In genomic region chr2:21822505-21822904, GRCh38 we compare ENCODE assay signal across 16 cellular contexts.
A peak's percentile ranks its signal among the peaks of the same experiment; 100 is the strongest.
DNase-seq lines count a peak whose midpoint lies in the region; ATAC-seq, FAIRE-seq and TF ChIP-seq lines count a peak whose summit lies in the region.
"Had no signal": no experiment of that assay in that cellular context is flagged by ENCODE, and none has a peak within 500 bp of the region (broad histone marks: within the 10 kb centered on the region; RNA-seq: fewer than 3 reads in every experiment).

No MANE protein-coding gene starts in this region.

- H3K4me3 ChIP-seq in BLaER1 treated with 17β-estradiol and CSF1 and Interleukin-3, amounts not matched to agents 10 nM and 100 nM: no peak overlapping the region
- no peak overlapping the region for H3K4me3 ChIP-seq in IMR-90 (ENCODE audit: insufficient read depth, low read depth, low read length)
- H3K4me3 ChIP-seq in H1 (ENCODE audit: extremely low read depth in 1 of 4, insufficient read depth in 2 of 4, low read depth in 3 of 4, low read length in 4 of 4): no peak overlapping the region
- H3K4me3 ChIP-seq: GM12878 had no signal

- H3K36me3 ChIP-seq in BLaER1 treated with 17β-estradiol and CSF1 and Interleukin-3, amounts not matched to agents 10 nM and 100 nM: no peaks in the 10 kb centered on the region
- H3K36me3 ChIP-seq in IMR-90 (ENCODE audit: control insufficient read depth, insufficient read depth, low read length) (no peaks in the 10 kb centered on the region), H1 (ENCODE audit: control insufficient read depth in 2 of 4, insufficient read depth in 4 of 4, low read length in 3 of 4) (no peaks in the 10 kb centered on the region)

- H2BK120ac ChIP-seq in IMR-90 (ENCODE audit: low read depth, low read length) (no peak overlapping the region), H1 (replicated peaks; ENCODE audit: low read depth, low read length) (peak overlapping the region; percentile 83)

- CTCF ChIA-PET in IMR-90 (lab: Yijun Ruan, JAX): no interaction called here
- CTCF ChIA-PET in H1 (lab: Charles Lee; ENCODE audit: partially characterized antibody): interaction anchor here (1.2 kb wide), 1 partner anchor 13 kb away, joined by 3 read pairs; no protein-coding TSS in a partner anchor

- H3K9me3 ChIP-seq in BLaER1 treated with 17β-estradiol and CSF1 and Interleukin-3, amounts not matched to agents 10 nM and 100 nM (replicated peaks in 1 of 11): no peaks in the 10 kb centered on the region; a peak in 1 of 22 replicates
- H3K9me3 ChIP-seq in IMR-90 (ENCODE audit: control insufficient read depth, insufficient read depth, low read length) (no peaks in the 10 kb centered on the region), H1 (ENCODE audit: insufficient read depth in 2 of 2, low read depth in 1 of 2, low read length in 1 of 2) (no peaks in the 10 kb centered on the region)

- ATAC-seq in IMR-90 (ENCODE audit: low read depth) (no peak), HG03520 (IDR thresholded peaks at IDR 0.05; ENCODE audit: unreplicated experiment) (no peak)
- ATAC-seq: GM12878, HCT116 had no signal

- H2BK20ac ChIP-seq in IMR-90 (ENCODE audit: low read depth, low read length) (no peak overlapping the region), H1 (ENCODE audit: low read length) (no peak overlapping the region)

- H2BK5ac ChIP-seq in IMR-90 (ENCODE audit: low read depth, low read length, poor library complexity, severe bottlenecking) (no peak overlapping the region), H1 (ENCODE audit: low read depth, low read length) (no peak overlapping the region)

- no peak overlapping the region for H3K14ac ChIP-seq in IMR-90 (replicated peaks; ENCODE audit: low read depth, low read length)
- H3K14ac ChIP-seq in H1 (ENCODE audit: insufficient read length): no peak overlapping the region

- no peaks in the 10 kb centered on the region; the same call in 1 of the 2 replicates for H3K9me1 ChIP-seq in IMR-90 (ENCODE audit: insufficient read depth, low read length)

- no TSS peak for BruUV-seq in IMR-90 (replicated peaks; lab: Mats Ljungman, UMichigan)

- TF ChIP-seq CTCF in IMR-90 (conservative IDR thresholded peaks at IDR 0.05; ENCODE audit: low read depth, low read length): no peak
- no peak for TF ChIP-seq CTCF in H1 (IDR thresholded peaks at IDR 0.05; ENCODE audit: control extremely low read depth in 1 of 3, insufficient read depth in 1 of 3, low read depth in 1 of 3, low read length in 3 of 3)

- in situ Hi-C loops in IMR-90 (cut with MboI; ENCODE audit: low sequenced_read_pairs): no loop called here

- H2BK15ac ChIP-seq in IMR-90 (ENCODE audit: low read depth, low read length): no peak overlapping the region
- H2BK15ac ChIP-seq in H1 (ENCODE audit: low read length): 0 out of 2 replicates have a peak overlapping the region, but pooled peaks have one; percentile 21

- no peaks in the 10 kb centered on the region for H3K23me2 ChIP-seq in H1 (ENCODE audit: low read depth, low read length)

- H3K27me3 ChIP-seq in BLaER1 treated with 17β-estradiol and CSF1 and Interleukin-3, amounts not matched to agents 10 nM and 100 nM: no peaks in the 10 kb centered on the region
- H3K27me3 ChIP-seq in IMR-90 (ENCODE audit: control insufficient read depth, insufficient read depth, low read length) (no peaks in the 10 kb centered on the region), H1 (replicated peaks in 1 of 4; ENCODE audit: control insufficient read depth in 3 of 4, extremely low read depth in 1 of 4, insufficient read depth in 3 of 4, low read length in 3 of 4) (no peaks in the 10 kb centered on the region)

- no peak overlapping the region for H2BK12ac ChIP-seq in H1 (ENCODE audit: low read depth, low read length)

- peak overlapping the region in 1 of 2 experiments; percentile 17; a peak in 1 of 4 replicates for H4K8ac ChIP-seq in IMR-90 (ENCODE audit: low read depth in 2 of 2, low read length in 2 of 2)
- no peak overlapping the region for H4K8ac ChIP-seq in H1 (ENCODE audit: extremely low read depth, insufficient read depth, low read length)

- no peak for TF ChIP-seq POLR2A in IMR-90 (IDR thresholded peaks at IDR 0.05; ENCODE audit: low read depth, low read length)
- no peak for TF ChIP-seq POLR2A in H1 (IDR thresholded peaks at IDR 0.05; ENCODE audit: control extremely low read depth in 1 of 2, low read depth in 2 of 2, low read length in 2 of 2)

- intact Hi-C loops in IMR-90 (cut with micrococcal nuclease): no loop called here

- H3K4me1 ChIP-seq in BLaER1 treated with 17β-estradiol and CSF1 and Interleukin-3, amounts not matched to agents 10 nM and 100 nM: peaks cover 0 to 56% (median 20%) of the 10 kb centered on the region in 10 experiments; a peak in 13 of 20 replicates
- peaks cover 14% of the 10 kb centered on the region for H3K4me1 ChIP-seq in IMR-90 (ENCODE audit: control insufficient read depth, insufficient read depth, low read length)
- peaks cover 0 to 11% (median 6%) of the 10 kb centered on the region in 4 experiments; a peak in 3 of 7 replicates for H3K4me1 ChIP-seq in H1 (replicated peaks in 1 of 4; ENCODE audit: control insufficient read depth in 3 of 4, insufficient read depth in 4 of 4, low read length in 3 of 4)

- no CpG with 5 or more reads among the region's 2 CpGs for WGBS in IMR-90 (ENCODE audit: extremely low coverage in 2 of 2, insufficient read length in 1 of 2), 2 experiments
- WGBS in H1 (ENCODE audit: extremely low coverage in 1 of 2, insufficient coverage in 1 of 2, insufficient read length in 1 of 2, insufficient replicate concordance in 2 of 2, low coverage in 1 of 2, low lambda C conversion rate in 2 of 2, missing lambda C conversion rate in 1 of 2), 2 experiments: 73% methylated on average over 2 of the region's 2 CpGs; no CpG with 5 or more reads in 1 of the 2 experiments

- DNase-seq in IMR-90: no peak
- peak; percentile 46 to 61 for DNase-seq in NCI-H526 (lab: John Stamatoyannopoulos, UW)
- DNase-seq in H1 (ENCODE audit: low read depth in 1 of 2, low spot score in 2 of 2): no peak
- no peak for DNase-seq in SIG-M5 (lab: John Stamatoyannopoulos, UW)
- DNase-seq in NAMALWA (ENCODE audit: low spot score): no peak
- no peak for DNase-seq in mesenteric fat pad (ENCODE audit: low spot score)
- DNase-seq: 8988T; ACHN; CD4-positive, alpha-beta memory T cell; DMS53 had no signal

- no peak overlapping the region for H3K9ac ChIP-seq in BLaER1 treated with 17β-estradiol and CSF1 and Interleukin-3, amounts not matched to agents 10 nM and 100 nM
- H3K9ac ChIP-seq in IMR-90 (ENCODE audit: low read depth, low read length) (no peak overlapping the region), H1 (replicated peaks in 1 of 4; ENCODE audit: extremely low read depth in 1 of 4, low read depth in 3 of 4, low read length in 3 of 4) (no peak overlapping the region)

- H2AK5ac ChIP-seq in IMR-90 (ENCODE audit: low read depth, low read length) (no peak overlapping the region), H1 (ENCODE audit: low read depth, low read length) (no peak overlapping the region)

- TF ChIP-seq RAD21 in IMR-90 (IDR thresholded peaks at IDR 0.05; ENCODE audit: low read length): no peak
- no peak for TF ChIP-seq RAD21 in H1 (IDR thresholded peaks at IDR 0.05 in 1 of 2, conservative IDR thresholded peaks at IDR 0.05 in 1 of 2; ENCODE audit: low read depth in 2 of 2, low read length in 2 of 2)

- H3K4me2 ChIP-seq in BLaER1 treated with 17β-estradiol and CSF1 and Interleukin-3, amounts not matched to agents 10 nM and 100 nM: peak overlapping the region in 7 of 11 experiments; percentile 35 to 70 (median 47); a peak in 12 of 22 replicates
- H3K4me2 ChIP-seq in IMR-90 (ENCODE audit: low read depth, low read length) (no peak overlapping the region), H1 (ENCODE audit: insufficient read depth in 1 of 2, low read depth in 2 of 2, low read length in 2 of 2) (peak overlapping the region in 1 of 2 experiments; percentile 13; a peak in 1 of 4 replicates)

- H3K79me2 ChIP-seq in H1 (ENCODE audit: control insufficient read depth in 1 of 2, insufficient read depth in 2 of 2, low read length in 2 of 2): no peaks in the 10 kb centered on the region

- H4K91ac ChIP-seq in IMR-90 (ENCODE audit: insufficient read depth, low read depth, low read length): no peak overlapping the region; the same call in 1 of the 2 replicates
- no peak overlapping the region for H4K91ac ChIP-seq in H1 (replicated peaks; ENCODE audit: insufficient read length, low read length)

- POLR2A ChIA-PET in IMR-90 (lab: Charles Lee; ENCODE audit: unreplicated experiment): no interaction called here
- POLR2A ChIA-PET in H1 (lab: Charles Lee; ENCODE audit: partially characterized antibody): no interaction called here

- H3K18ac ChIP-seq in IMR-90 (ENCODE audit: low read depth, low read length) (peak overlapping the region; percentile 77), H1 (ENCODE audit: extremely low read depth, low read length) (no peak overlapping the region)

- TF ChIP-seq EP300 in H1 (IDR thresholded peaks at IDR 0.05; ENCODE audit: borderline replicate concordance in 1 of 2, low read depth in 2 of 2, low read length in 2 of 2): no peak

- no peak overlapping the region for H3K27ac ChIP-seq in BLaER1 treated with 17β-estradiol and CSF1 and Interleukin-3, amounts not matched to agents 10 nM and 100 nM
- H3K27ac ChIP-seq in IMR-90 (ENCODE audit: insufficient read depth, low read length): peak overlapping the region; percentile 33; the same call in 1 of the 2 replicates
- no peak overlapping the region for H3K27ac ChIP-seq in H1 (ENCODE audit: low read depth, low read length)
- H3K27ac ChIP-seq: C4-2B had no signal

- no peak overlapping the region for H3K23ac ChIP-seq in IMR-90 (ENCODE audit: low read depth, low read length)
- no peak overlapping the region for H3K23ac ChIP-seq in H1 (ENCODE audit: insufficient read length)

- dilution Hi-C loops in IMR-90 (cut with HindIII; ENCODE audit: low sequenced_read_pairs, unreplicated experiment): no loop called here

- H3K79me1 ChIP-seq in IMR-90 (ENCODE audit: low read depth in 1 of 2, low read length in 2 of 2): no peaks in the 10 kb centered on the region
- H3K79me1 ChIP-seq in H1 (ENCODE audit: low read depth, low read length): no peaks in the 10 kb centered on the region

- H2AFZ ChIP-seq in IMR-90 (replicated peaks; ENCODE audit: low read length, poor library complexity): no peak overlapping the region
- no peak overlapping the region for H2AFZ ChIP-seq in H1 (ENCODE audit: low read length)

- H4K5ac ChIP-seq in IMR-90 (ENCODE audit: low read depth, low read length) (peak overlapping the region; percentile 85), H1 (ENCODE audit: insufficient read length, low read depth, low read length) (no peak overlapping the region)

- no peak overlapping the region for H2AK9ac ChIP-seq in IMR-90 (replicated peaks; ENCODE audit: low read depth, low read length, poor library complexity)

- H3K4ac ChIP-seq in IMR-90 (ENCODE audit: low read depth, low read length) (no peak overlapping the region), H1 (replicated peaks; ENCODE audit: insufficient read length, low read depth, low read length) (peak overlapping the region; percentile 93)

- no peaks in the 10 kb centered on the region for H4K20me1 ChIP-seq in BLaER1 treated with 17β-estradiol and CSF1 and Interleukin-3, amounts not matched to agents 10 nM and 100 nM
- H4K20me1 ChIP-seq in IMR-90 (ENCODE audit: insufficient read depth, low read length) (no peaks in the 10 kb centered on the region), H1 (replicated peaks in 1 of 2; ENCODE audit: control insufficient read depth in 1 of 2, insufficient read depth in 2 of 2, low read length in 2 of 2) (no peaks in the 10 kb centered on the region)

- no peak for FAIRE-seq in H1 (lab: Jason Lieb, UNC)
- FAIRE-seq: GM12878, H54 had no signal

- no peak overlapping the region for H3K56ac ChIP-seq in IMR-90 (ENCODE audit: extremely low read depth, insufficient read depth, low read length)
- H3K56ac ChIP-seq in H1 (replicated peaks; ENCODE audit: insufficient read length, low read depth, low read length): no peak overlapping the region

Comparison
In these comparisons a context has a peak if more than half of its experiments do, and no peak if none do; other contexts are left out.
1. DNase-seq: peak in NCI-H526 (2 of 2); none in IMR-90 (single experiment), H1 (0 of 2), SIG-M5 (single experiment), NAMALWA (single experiment) and mesenteric fat pad (single experiment).